13 cellular contexts compared by ENCODE assay signal in the genomic region with DNA sequence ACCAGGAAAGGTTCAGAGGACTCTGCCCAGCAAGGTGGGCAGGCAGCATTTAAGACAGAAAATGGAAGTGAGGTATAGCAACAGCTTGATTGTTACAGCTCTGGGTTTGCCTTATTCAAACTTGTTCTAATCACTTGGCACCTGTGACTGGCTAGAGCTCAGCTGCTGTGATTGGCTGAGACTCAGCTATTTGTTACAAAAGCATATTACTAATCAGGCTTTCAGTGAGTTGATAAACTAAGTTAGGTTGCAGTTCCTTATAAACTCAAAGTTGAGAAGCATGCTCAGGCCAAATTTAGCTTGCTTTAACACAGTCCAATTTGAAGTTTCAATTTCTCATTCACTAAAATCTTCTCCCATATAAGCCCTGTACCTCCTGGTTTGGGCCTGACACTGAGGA. TPM values are rescaled to one million over a fixed set of nuclear protein-coding genes. Genes with fewer than 3 reads are reported as not detected.
DNase-seq lines count a peak whose midpoint lies in the region; ATAC-seq lines count a peak whose summit lies in the region.
"Had no signal": no experiment of that assay in that cellular context is flagged by ENCODE, and none has a peak within 500 bp of the region (broad histone marks: within the 10 kb centered on the region; RNA-seq: fewer than 3 reads in every experiment).

No MANE protein-coding gene starts in this region.

- DNase-seq in left ventricle myocardium superior (no peak), cardiac septum (ENCODE audit: low spot score) (no peak), ecto neural progenitor cell (ENCODE audit: low spot score) (no peak)
- DNase-seq in stimulated activated CD4-positive, alpha-beta T cell treated with anti-CD3 and anti-CD28 coated beads, Interleukin-15, amount 100 ng/mL, for 24 hours, result no peak
- DNase-seq in stimulated activated CD4-positive, alpha-beta T cell treated with anti-CD3 and anti-CD28 coated beads, Interleukin-2, amount 100 ng/mL, for 48 hours, result no peak
- DNase-seq: activated T-cell treated with anti-CD3 and anti-CD28 coated beads, Interleukin-2, amount 50 U/mL, for 4 hours; NCI-H510A treated with DMSO at 0.1 percent for 48 hours; substantia nigra had no signal

- H3K4me1 Mint-ChIP-seq in stimulated activated memory B cell treated with anti-CD40 and anti-IgM and Interleukin-4, amounts not matched to agents 10 μg/mL and 1 μg/mL and 100 μg/mL, for 72 hours, result peaks cover 7% of the 10 kb centered on the region

- peak; percentile 46 for ATAC-seq in left ventricle myocardium superior
- ATAC-seq in HG02623 (IDR thresholded peaks at IDR 0.05; ENCODE audit: unreplicated experiment), result peak; percentile 51
- peak; percentile 37 for ATAC-seq in HG03520 (IDR thresholded peaks at IDR 0.05; ENCODE audit: unreplicated experiment)
- ATAC-seq in stimulated activated memory B cell treated with anti-CD40 and anti-IgM and Interleukin-4, amounts not matched to agents 10 μg/mL and 1 μg/mL and 100 μg/mL, for 72 hours, result peak; percentile 21
- ATAC-seq: activated T-cell treated with anti-CD3 and anti-CD28 coated beads, Interleukin-2, amount 50 U/mL, for 4 hours had no signal

- H3K27me3 Mint-ChIP-seq in stimulated activated memory B cell treated with anti-CD40 and anti-IgM and Interleukin-4, amounts not matched to agents 10 μg/mL and 1 μg/mL and 100 μg/mL, for 72 hours, result peaks cover 2% of the 10 kb centered on the region
- H3K27me3 Mint-ChIP-seq: IgD-negative memory B cell had no signal

- intact Hi-C loops in left ventricle myocardium superior (cut with micrococcal nuclease), result no loop called here
- intact Hi-C loops in cardiac septum (cut with DNase I), result no loop called here

- H3K36me3 Mint-ChIP-seq in stimulated activated memory B cell treated with anti-CD40 and anti-IgM and Interleukin-4, amounts not matched to agents 10 μg/mL and 1 μg/mL and 100 μg/mL, for 72 hours, result no peaks in the 10 kb centered on the region
- H3K36me3 Mint-ChIP-seq: IgD-negative memory B cell had no signal

- H3K4me3 Mint-ChIP-seq in stimulated activated memory B cell treated with anti-CD40 and anti-IgM and Interleukin-4, amounts not matched to agents 10 μg/mL and 1 μg/mL and 100 μg/mL, for 72 hours, result no peak overlapping the region
- H3K4me3 Mint-ChIP-seq: activated T-cell treated with anti-CD3 and anti-CD28 coated beads, Interleukin-2, amount 50 U/mL, for 4 hours; IgD-negative memory B cell had no signal

- H3K9me3 Mint-ChIP-seq in stimulated activated memory B cell treated with anti-CD40 and anti-IgM and Interleukin-4, amounts not matched to agents 10 μg/mL and 1 μg/mL and 100 μg/mL, for 72 hours, result no peaks in the 10 kb centered on the region
- H3K9me3 Mint-ChIP-seq: activated T-cell treated with anti-CD3 and anti-CD28 coated beads, Interleukin-2, amount 50 U/mL, for 4 hours; IgD-negative memory B cell had no signal

- no peak overlapping the region for H3K27ac Mint-ChIP-seq in stimulated activated memory B cell treated with anti-CD40 and anti-IgM and Interleukin-4, amounts not matched to agents 10 μg/mL and 1 μg/mL and 100 μg/mL, for 72 hours
- H3K27ac Mint-ChIP-seq: IgD-negative memory B cell had no signal

RNA-seq across cellular contexts. Expression of gene GDA, which starts 56.3 kb away (rescaled TPM):
- total RNA-seq in left ventricle myocardium superior (2.0 TPM), cardiac septum (not detected)
- total RNA-seq: T-helper 2 cell treated with Interferon-gamma antibody and Interleukin-4, amounts not matched to agents 100 ng/mL and 5 ng/mL, for 36 hours had no signal
